Comparison of ENCODE assay signal across 19 cellular contexts in the genomic region with DNA sequence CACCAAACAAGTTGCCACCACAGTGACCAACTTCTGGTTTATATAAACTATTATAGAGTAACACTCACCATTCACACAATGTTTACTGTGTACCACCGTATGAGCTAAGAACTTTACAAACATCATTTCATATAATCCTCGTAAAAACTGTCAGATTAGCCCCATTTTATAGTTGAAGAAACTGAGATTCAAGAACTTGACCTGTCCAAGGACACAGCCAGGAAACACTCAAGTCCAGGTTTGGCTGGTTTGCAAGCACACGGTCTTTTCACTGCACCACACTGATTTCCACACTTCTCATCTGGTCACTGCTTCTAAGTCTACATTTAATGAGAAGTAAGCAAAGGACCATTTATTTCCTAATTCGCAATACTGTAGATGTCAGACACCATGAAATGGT.
"Had no signal": no experiment of that assay in that cellular context is flagged by ENCODE, and none has a peak within 500 bp of the region (broad histone marks: within the 10 kb centered on the region; RNA-seq: fewer than 3 reads in every experiment).

No MANE protein-coding gene starts in this region.

- ATAC-seq: activated CD8-positive, alpha-beta T cell treated with anti-CD3 and anti-CD28 coated beads for 36 hours; heart left ventricle; left ventricle myocardium superior; psoas muscle; sciatic nerve; stimulated activated naive CD8-positive, alpha-beta T cell treated with anti-CD3 and anti-CD28 coated beads, Interleukin-15, amount 100 ng/mL, for 72 hours; T-cell; upper lobe of right lung had no signal

- H3K4me2 ChIP-seq: smooth muscle cell had no signal

- H3K4me1 ChIP-seq: colonic mucosa, testis had no signal

- H3K27ac ChIP-seq: brain microvascular endothelial cell, colonic mucosa, heart left ventricle, psoas muscle, testis, upper lobe of right lung had no signal

- H3K36me3 ChIP-seq: brain microvascular endothelial cell, colonic mucosa, heart left ventricle, upper lobe of right lung had no signal

- DNase-seq: activated CD4-positive, alpha-beta T cell treated with anti-CD3 and anti-CD28 coated beads, Interleukin-2, amount 10 ng/mL, durations not matched to agents 24 days and 14 days; activated CD4-positive, CD25-positive, alpha-beta regulatory T cell; activated CD8-positive, alpha-beta T cell treated with anti-CD3 and anti-CD28 coated beads for 36 hours; activated naive CD4-positive, alpha-beta T cell treated with anti-CD3 and anti-CD28 coated beads for 36 hours; activated T-cell treated with anti-CD3 and anti-CD28 coated beads, Interleukin-2, amount 50 U/mL, for 1 hour; brain microvascular endothelial cell; colonic mucosa; heart left ventricle; left ventricle myocardium superior; psoas muscle; stimulated activated CD4-positive, alpha-beta T cell treated with anti-CD3 and anti-CD28 coated beads, Interleukin-4, amount 100 ng/mL, for 1 hour; stimulated activated naive CD8-positive, alpha-beta T cell treated with anti-CD3 and anti-CD28 coated beads, Interleukin-15, amount 100 ng/mL, for 72 hours; T-cell; T-helper 9 cell; testis; upper lobe of right lung had no signal

- H3K4me3 ChIP-seq: colonic mucosa, heart left ventricle, psoas muscle, smooth muscle cell, testis, upper lobe of right lung had no signal

- H3K9me3 ChIP-seq: colonic mucosa, psoas muscle, testis, upper lobe of right lung had no signal

- H3K27me3 ChIP-seq: brain microvascular endothelial cell, colonic mucosa, heart left ventricle, testis, upper lobe of right lung had no signal

- FAIRE-seq: frontal cortex had no signal
